Comparison of ENCODE assay signal across 18 cellular contexts in the genomic region with DNA sequence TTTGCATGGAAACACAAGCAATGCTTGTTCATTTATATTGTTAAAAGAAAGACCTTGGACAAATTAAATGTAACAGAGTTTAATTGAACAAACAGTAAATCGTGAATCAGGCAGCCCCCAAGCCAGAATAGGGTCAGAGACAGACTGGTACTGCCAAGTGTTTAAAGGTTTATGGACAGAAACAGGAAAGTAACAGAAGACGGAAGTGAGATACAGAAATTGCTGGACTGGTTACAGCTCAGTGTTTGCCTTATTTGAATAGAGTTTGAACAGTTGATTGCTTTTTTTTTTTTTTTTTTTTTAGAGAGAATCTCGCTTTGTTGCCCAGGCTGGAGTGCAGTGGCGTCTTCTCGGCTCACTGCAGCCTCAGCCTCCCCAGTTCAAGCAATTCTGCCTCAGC. TPM values are rescaled to one million over a fixed set of nuclear protein-coding genes. Genes with fewer than 3 reads are reported as not detected.
A peak's percentile ranks its signal among the peaks of the same experiment; 100 is the strongest.
DNase-seq lines count a peak whose midpoint lies in the region; ATAC-seq, FAIRE-seq and TF ChIP-seq lines count a peak whose summit lies in the region.
"Had no signal": no experiment of that assay in that cellular context is flagged by ENCODE, and none has a peak within 500 bp of the region (broad histone marks: within the 10 kb centered on the region; RNA-seq: fewer than 3 reads in every experiment).

No MANE protein-coding gene starts in this region.

- H3K27me3 ChIP-seq in colonic mucosa: no peaks in the 10 kb centered on the region
- H3K27me3 ChIP-seq: esophagus muscularis mucosa, ovary, upper lobe of left lung had no signal

- peaks cover 8% of the 10 kb centered on the region for H3K4me1 ChIP-seq in colonic mucosa
- H3K4me1 ChIP-seq: esophagus muscularis mucosa, upper lobe of left lung had no signal

- peak; percentile 92 for FAIRE-seq in GM19239 (lab: Jason Lieb, UNC)
- FAIRE-seq: TTC549 had no signal

- ATAC-seq in HG02840 (IDR thresholded peaks at IDR 0.05; ENCODE audit: low FRiP score, unreplicated experiment): peak; percentile 63
- peak; percentile 85 to 96 for ATAC-seq in stimulated activated naive B cell treated with anti-CD40 and anti-IgM and Interleukin-4, amounts not matched to agents 10 μg/mL and 1 μg/mL and 100 μg/mL, for 72 hours (replicated peaks)
- ATAC-seq: CD8-positive, alpha-beta T cell; Right ventricle myocardium inferior had no signal

- intact Hi-C loops in colonic mucosa (cut with DNase I): no loop called here

- H3K4me3 Mint-ChIP-seq in stimulated activated naive B cell treated with anti-CD40 and anti-IgM and Interleukin-4, amounts not matched to agents 10 μg/mL and 1 μg/mL and 100 μg/mL, for 72 hours: no peak overlapping the region
- H3K4me3 Mint-ChIP-seq: activated naive CD4-positive, alpha-beta T cell treated with anti-CD3 and anti-CD28 coated beads for 36 hours; CD8-positive, alpha-beta T cell had no signal

- DNase-seq in GM19239 (ENCODE audit: insufficient read length, low spot score) (peak; percentile 35), colonic mucosa (peak; percentile 45), NCI-H524 (lab: John Stamatoyannopoulos, UW) (no peak), NCI-H774 (lab: John Stamatoyannopoulos, UW) (no peak), HCEC 1CT (no peak), EL (no peak)
- DNase-seq in stimulated activated naive B cell treated with anti-CD40 and anti-IgM and Interleukin-4, amounts not matched to agents 10 μg/mL and 1 μg/mL and 100 μg/mL, for 72 hours: no peak
- DNase-seq: activated naive CD4-positive, alpha-beta T cell treated with anti-CD3 and anti-CD28 coated beads for 36 hours; CD8-positive, alpha-beta T cell; mammary epithelial cell; NCI-H345; ovary; upper lobe of left lung had no signal

- H3K27ac ChIP-seq in colonic mucosa: peak overlapping the region; percentile 70
- H3K27ac ChIP-seq: esophagus muscularis mucosa, ovary, upper lobe of left lung had no signal

- H3K9me3 Mint-ChIP-seq in stimulated activated naive B cell treated with anti-CD40 and anti-IgM and Interleukin-4, amounts not matched to agents 10 μg/mL and 1 μg/mL and 100 μg/mL, for 72 hours: peaks cover 5 to 6% of the 10 kb centered on the region in 2 donors
- H3K9me3 Mint-ChIP-seq: activated naive CD4-positive, alpha-beta T cell treated with anti-CD3 and anti-CD28 coated beads for 36 hours; CD8-positive, alpha-beta T cell had no signal

- peak overlapping the region; percentile 59 for H3K27ac Mint-ChIP-seq in stimulated activated naive B cell treated with anti-CD40 and anti-IgM and Interleukin-4, amounts not matched to agents 10 μg/mL and 1 μg/mL and 100 μg/mL, for 72 hours
- H3K27ac Mint-ChIP-seq: activated naive CD4-positive, alpha-beta T cell treated with anti-CD3 and anti-CD28 coated beads for 36 hours; CD8-positive, alpha-beta T cell had no signal

- no peak for TF ChIP-seq CTCF in colonic mucosa (IDR thresholded peaks at IDR 0.05)

- peaks cover 19 to 24% of the 10 kb centered on the region in 2 donors for H3K4me1 Mint-ChIP-seq in stimulated activated naive B cell treated with anti-CD40 and anti-IgM and Interleukin-4, amounts not matched to agents 10 μg/mL and 1 μg/mL and 100 μg/mL, for 72 hours

- no peak overlapping the region for H3K4me3 ChIP-seq in colonic mucosa
- H3K4me3 ChIP-seq: esophagus muscularis mucosa, ovary, upper lobe of left lung had no signal

- H3K36me3 Mint-ChIP-seq in stimulated activated naive B cell treated with anti-CD40 and anti-IgM and Interleukin-4, amounts not matched to agents 10 μg/mL and 1 μg/mL and 100 μg/mL, for 72 hours: no peaks in the 10 kb centered on the region
- H3K36me3 Mint-ChIP-seq: CD8-positive, alpha-beta T cell had no signal

- no peaks in the 10 kb centered on the region for H3K36me3 ChIP-seq in colonic mucosa
- H3K36me3 ChIP-seq: esophagus muscularis mucosa, ovary, upper lobe of left lung had no signal

- no peaks in the 10 kb centered on the region for H3K9me3 ChIP-seq in colonic mucosa
- H3K9me3 ChIP-seq: esophagus muscularis mucosa, ovary, upper lobe of left lung had no signal

- H3K9ac ChIP-seq in colonic mucosa (ENCODE audit: low read depth in 2 of 2, low read length in 2 of 2): peak overlapping the region in 1 of 2 donors; percentile 54

- H3K27me3 Mint-ChIP-seq in stimulated activated naive B cell treated with anti-CD40 and anti-IgM and Interleukin-4, amounts not matched to agents 10 μg/mL and 1 μg/mL and 100 μg/mL, for 72 hours: peaks cover 0 to 6% of the 10 kb centered on the region in 2 donors

RNA-seq across cellular contexts. Expression of gene DAO, which starts 50.3 kb away (rescaled TPM):
- 1 to 10 TPM; 2.2 to 2.4 TPM for total RNA-seq in colonic mucosa
- total RNA-seq: activated naive CD4-positive, alpha-beta T cell treated with anti-CD3 and anti-CD28 coated beads for 36 hours; CD8-positive, alpha-beta T cell; cerebellum; esophagus muscularis mucosa; mammary epithelial cell; ovary; Right ventricle myocardium inferior; upper lobe of left lung had no signal

Comparison
In these comparisons a context has a peak if more than half of its experiments do, and no peak if none do; other contexts are left out.
1. DNase-seq: peak in GM19239 (single experiment) and colonic mucosa (single experiment); none in stimulated activated naive B cell treated with anti-CD40 and anti-IgM and Interleukin-4, amounts not matched to agents 10 μg/mL and 1 μg/mL and 100 μg/mL, for 72 hours (single experiment), NCI-H524 (0 of 2), NCI-H774 (single experiment), HCEC 1CT (single experiment) and EL (single experiment).